15 cellular contexts compared by ENCODE assay signal in genomic region chr15:39584266-39584659, GRCh38. TPM values are rescaled to one million over a fixed set of nuclear protein-coding genes. Genes with fewer than 3 reads are reported as not detected.
DNase-seq lines count a peak whose midpoint lies in the region; ATAC-seq and TF ChIP-seq lines count a peak whose summit lies in the region.
"Had no signal": no experiment of that assay in that cellular context is flagged by ENCODE, and none has a peak within 500 bp of the region (broad histone marks: within the 10 kb centered on the region; RNA-seq: fewer than 3 reads in every experiment).

No MANE protein-coding gene starts in this region.

- ATAC-seq in GM18907 (IDR thresholded peaks at IDR 0.05; ENCODE audit: unreplicated experiment) (no peak), GM19467 (IDR thresholded peaks at IDR 0.05; ENCODE audit: unreplicated experiment) (no peak)
- ATAC-seq: left colon, T-cell had no signal

- H3K4me2 ChIP-seq in hepatocyte, result peak overlapping the region; percentile 81

- peaks cover 30% of the 10 kb centered on the region for H3K79me2 ChIP-seq in hepatocyte

- WGBS in hepatocyte (ENCODE audit: low lambda C conversion rate, missing lambda C conversion rate), result 93% methylated on average over 7 of the region's 7 CpGs

- H3K4me1 Mint-ChIP-seq in brain, result peaks cover 45% of the 10 kb centered on the region

- peaks cover 26% of the 10 kb centered on the region for H3K36me3 Mint-ChIP-seq in brain

- peaks cover 41% of the 10 kb centered on the region for H3K27me3 Mint-ChIP-seq in brain

- no peaks in the 10 kb centered on the region for H3K36me3 ChIP-seq in hepatocyte (replicated peaks; ENCODE audit: insufficient read depth, low read depth)
- H3K36me3 ChIP-seq: neutrophil had no signal

- H3K9me3 Mint-ChIP-seq in brain, result peaks cover 0 to 3% (median 0%) of the 10 kb centered on the region in 5 experiments
- H3K9me3 Mint-ChIP-seq: T-cell had no signal

- no peaks in the 10 kb centered on the region for H3K9me3 ChIP-seq in hepatocyte (ENCODE audit: low read depth)
- H3K9me3 ChIP-seq: neutrophil had no signal

- H3K4me3 ChIP-seq in AG09309 (ENCODE audit: control insufficient read depth, low read depth, low read length) (peak overlapping the region; percentile 68), hepatocyte (no peak overlapping the region), retinal pigment epithelial cell (ENCODE audit: low read length) (peak overlapping the region; percentile 92)

- no peak overlapping the region for H3K27ac Mint-ChIP-seq in brain
- H3K27ac Mint-ChIP-seq: T-cell had no signal

- H3K27me3 ChIP-seq in hepatocyte, result no peaks in the 10 kb centered on the region

- H3K4me3 Mint-ChIP-seq in brain, result peak overlapping the region in 4 of 5 experiments; percentile 48 to 92 (median 79)
- H3K4me3 Mint-ChIP-seq: T-cell had no signal

- no peak overlapping the region for H2AFZ ChIP-seq in hepatocyte

- peaks cover 9% of the 10 kb centered on the region for H3K4me1 ChIP-seq in hepatocyte (ENCODE audit: insufficient read depth)

- H4K20me1 ChIP-seq in hepatocyte (ENCODE audit: insufficient read depth, poor library complexity, severe bottlenecking), result peaks cover 17% of the 10 kb centered on the region

- TF ChIP-seq CTCF in AG09309 (IDR thresholded peaks at IDR 0.05; ENCODE audit: control insufficient read depth, insufficient read depth, low read depth, low read length, missing control alignments), result no peak
- no peak for TF ChIP-seq CTCF in brain (conservative IDR thresholded peaks at IDR 0.05)
- no peak for TF ChIP-seq CTCF in hepatocyte (IDR thresholded peaks at IDR 0.05; ENCODE audit: poor library complexity)
- no peak for TF ChIP-seq CTCF in retinal pigment epithelial cell (conservative IDR thresholded peaks at IDR 0.05; ENCODE audit: low read depth, low read length)

- DNase-seq in AG09309 (ENCODE audit: low read depth) (no peak), hepatocyte (ENCODE audit: low spot score) (no peak), retinal pigment epithelial cell (ENCODE audit: low read depth) (no peak), GDM1 (lab: John Stamatoyannopoulos, UW) (no peak), activated gamma-delta T cell treated with Interleukin-2 at 50 U/mL for 16 hours (no peak)
- DNase-seq: activated CD4-positive, alpha-beta T cell treated with anti-CD3 and anti-CD28 coated beads for 1 hour; AML-193; NCI-H226; stimulated activated CD4-positive, alpha-beta T cell treated with anti-CD3 and anti-CD28 coated beads, Interleukin-15, amount 100 ng/mL, for 24 hours; T-cell had no signal

- H3K27ac ChIP-seq in hepatocyte, result no peak overlapping the region
- H3K27ac ChIP-seq: neutrophil had no signal

- H3K9me2 ChIP-seq in hepatocyte (replicated peaks; ENCODE audit: insufficient read depth), result no peaks in the 10 kb centered on the region

RNA-seq across cellular contexts. Expression of gene THBS1, which starts 3.4 kb away (rescaled TPM):
- 0.92 TPM for polyA plus RNA-seq in brain (ENCODE audit: insufficient read depth, low read depth, low replicate concordance)
- 191 and 220 TPM in 2 replicates for total RNA-seq in hepatocyte
- polyA plus RNA-seq in hepatocyte, result 82.9 and 105 TPM in 2 replicates

Comparison
In these comparisons a context has a peak if more than half of its experiments do, and no peak if none do; other contexts are left out.
1. RNA of gene THBS1, which starts 3.4 kb away (polyA plus RNA-seq): 82.9 to 105 TPM in hepatocyte; 0.92 TPM in brain (single experiment); every median in the first group is over 10 times any median in the second.